ENCODE assay signal across 1 cellular context in the genomic region with DNA sequence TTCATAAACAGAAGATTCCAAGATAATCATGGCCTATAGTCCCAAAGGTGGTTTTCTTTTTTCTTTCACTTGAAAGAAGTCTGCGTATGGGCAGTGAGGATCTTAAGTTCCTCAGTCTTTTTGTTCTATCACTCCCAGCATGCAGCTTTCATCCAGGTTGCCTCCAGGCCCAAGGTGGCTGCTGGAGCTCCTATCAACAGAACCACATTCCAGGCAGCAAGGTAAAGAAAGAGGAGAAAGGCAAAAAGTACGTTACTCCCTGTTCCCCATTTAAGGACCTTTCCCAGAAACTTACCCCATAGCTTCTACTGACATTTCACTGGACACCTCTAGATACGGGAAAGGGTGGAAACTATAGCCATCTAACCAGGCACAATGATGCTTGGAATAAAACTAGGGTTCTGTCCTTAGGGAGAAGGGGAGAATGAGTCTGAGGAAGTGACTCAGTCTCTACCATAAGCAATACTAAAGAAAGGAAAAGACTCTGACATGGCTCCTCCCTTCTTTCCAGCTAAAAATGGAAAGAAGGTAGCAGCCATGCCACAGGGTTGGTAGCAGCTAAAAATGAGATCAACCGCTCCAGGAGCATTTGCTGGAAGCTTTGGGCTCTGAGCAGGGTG.
TF ChIP-seq lines count a peak whose summit lies in the region.

No MANE protein-coding gene starts in this region.

TF ChIP-seq in H1, 55 proteins besides CTCF, POLR2A, EP300 and RAD21:
- no peak for TF ChIP-seq CREB1 (IDR thresholded peaks at IDR 0.05)
- TF ChIP-seq KDM1A (IDR thresholded peaks at IDR 0.05; ENCODE audit: borderline replicate concordance, low read length), result peak; percentile 80; the same call in 1 of the 2 replicates
